In the genomic region with DNA sequence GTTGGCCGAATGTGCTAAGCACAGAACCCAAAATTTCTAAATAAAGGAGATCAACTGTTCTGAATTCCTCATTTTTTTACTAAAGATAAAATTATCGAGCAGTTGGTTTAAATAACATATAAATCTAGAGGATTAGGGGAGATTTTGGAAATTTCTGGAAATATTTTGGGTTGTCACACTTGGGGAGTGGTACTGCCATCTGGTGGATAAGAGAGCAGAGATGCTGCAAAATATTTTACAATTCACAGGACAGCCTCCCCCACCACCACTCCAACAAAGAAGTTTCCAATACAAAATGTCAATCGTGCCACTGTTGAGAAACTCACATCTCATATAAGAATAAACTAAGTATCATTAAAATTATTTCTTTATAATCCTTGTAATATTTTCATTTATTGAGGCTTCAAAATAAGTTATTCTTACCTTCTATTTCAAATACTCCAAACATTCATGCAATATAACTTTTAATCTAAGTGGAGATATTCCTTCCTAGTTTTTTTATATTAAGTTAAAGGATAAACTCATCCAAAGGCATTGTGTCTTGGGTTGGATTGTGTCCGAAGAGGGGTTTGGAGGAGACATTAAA, we compare ENCODE assay signal across 8 cellular contexts. TPM values are rescaled to one million over a fixed set of nuclear protein-coding genes. Genes with fewer than 3 reads are reported as not detected.
DNase-seq lines count a peak whose midpoint lies in the region; ATAC-seq and TF ChIP-seq lines count a peak whose summit lies in the region.

No MANE protein-coding gene starts in this region.

- H3K36me3 ChIP-seq in RWPE2 (ENCODE audit: low read depth) (no peaks in the 10 kb centered on the region), gastroesophageal sphincter (peaks cover 0 to 23% of the 10 kb centered on the region in 2 donors)

- H3K27ac Mint-ChIP-seq in CD4-positive, alpha-beta T cell, result no peak overlapping the region
- no peak overlapping the region for H3K27ac Mint-ChIP-seq in T-helper 2 cell treated with Interferon-gamma antibody and Interleukin-4, amounts not matched to agents 5 μg/mL and 100 μg/mL, for 36 hours

- no peaks in the 10 kb centered on the region for H3K4me1 Mint-ChIP-seq in CD4-positive, alpha-beta T cell (ENCODE audit: low read depth)
- H3K4me1 Mint-ChIP-seq in T-helper 2 cell treated with Interferon-gamma antibody and Interleukin-4, amounts not matched to agents 5 μg/mL and 100 μg/mL, for 36 hours (ENCODE audit: low read depth), result no peaks in the 10 kb centered on the region

- intact Hi-C loops in CD4-positive, alpha-beta T cell (cut with DNase I, micrococcal nuclease), result no loop called here

- WGBS in gastroesophageal sphincter (ENCODE audit: low coverage in 1 of 2), 2 donors, result 47 to 63% methylated on average over 3 to 4 of the region's 4 CpGs

- H3K9me3 ChIP-seq in RWPE2 (ENCODE audit: severe bottlenecking) (no peaks in the 10 kb centered on the region), gastroesophageal sphincter (no peaks in the 10 kb centered on the region)
- H3K9me3 ChIP-seq in CD4-positive, alpha-beta T cell (ENCODE audit: control insufficient read depth, low read length), result no peaks in the 10 kb centered on the region

- ATAC-seq in RWPE2 (ENCODE audit: low read depth), result no peak
- ATAC-seq in gastroesophageal sphincter, result no peak
- ATAC-seq in CD4-positive, alpha-beta T cell (ENCODE audit: poor library complexity), result no peak
- no peak for ATAC-seq in GM21526 (IDR thresholded peaks at IDR 0.05; ENCODE audit: low FRiP score, unreplicated experiment)

- POLR2A ChIA-PET in CD4-positive, alpha-beta T cell (lab: Charles Lee), result no interaction called here

- H3K4me1 ChIP-seq in RWPE2 (ENCODE audit: insufficient read depth, poor library complexity, severe bottlenecking), result no peaks in the 10 kb centered on the region
- peaks cover 0 to 6% (median 0%) of the 10 kb centered on the region in 3 donors for H3K4me1 ChIP-seq in gastroesophageal sphincter

- H3K36me3 Mint-ChIP-seq in CD4-positive, alpha-beta T cell (ENCODE audit: low read depth), result no peaks in the 10 kb centered on the region
- no peaks in the 10 kb centered on the region for H3K36me3 Mint-ChIP-seq in T-helper 2 cell treated with Interferon-gamma antibody and Interleukin-4, amounts not matched to agents 5 μg/mL and 100 μg/mL, for 36 hours (ENCODE audit: low read depth)

- H3K9me3 Mint-ChIP-seq in CD4-positive, alpha-beta T cell, result no peaks in the 10 kb centered on the region
- no peaks in the 10 kb centered on the region for H3K9me3 Mint-ChIP-seq in T-helper 2 cell treated with Interferon-gamma antibody and Interleukin-4, amounts not matched to agents 5 μg/mL and 100 μg/mL, for 36 hours

- no peak for TF ChIP-seq EP300 in gastroesophageal sphincter (IDR thresholded peaks at IDR 0.05)

- H3K27ac ChIP-seq in RWPE2 (ENCODE audit: poor library complexity, severe bottlenecking) (no peak overlapping the region), gastroesophageal sphincter (no peak overlapping the region)
- H3K27ac ChIP-seq in CD4-positive, alpha-beta T cell (ENCODE audit: low read depth, low read length), result no peak overlapping the region

- no peak for TF ChIP-seq POLR2A in gastroesophageal sphincter (IDR thresholded peaks at IDR 0.05)

- no peak overlapping the region for H3K4me3 Mint-ChIP-seq in CD4-positive, alpha-beta T cell
- no peak overlapping the region for H3K4me3 Mint-ChIP-seq in T-helper 2 cell treated with Interferon-gamma antibody and Interleukin-4, amounts not matched to agents 5 μg/mL and 100 μg/mL, for 36 hours

- CTCF ChIA-PET in CD4-positive, alpha-beta T cell (lab: Charles Lee), result no interaction called here

- DNase-seq in NCI-H2196 (lab: John Stamatoyannopoulos, UW; ENCODE audit: unreplicated experiment), result peak; percentile 26
- DNase-seq in NCI-H2196 treated with DMSO at 0.1 percent for 48 hours (lab: John Stamatoyannopoulos, UW; ENCODE audit: unreplicated experiment), result no peak
- DNase-seq in RWPE2 (ENCODE audit: low spot score), result no peak
- DNase-seq in retinal pigment epithelial cell (ENCODE audit: low read depth), result no peak
- no peak for DNase-seq in CD4-positive, alpha-beta T cell
- DNase-seq in T-helper 2 cell treated with Interferon-gamma antibody and Interleukin-4, amounts not matched to agents 5 μg/mL and 100 μg/mL, for 36 hours (ENCODE audit: low spot score), result no peak

- peaks cover 9% of the 10 kb centered on the region for H3K27me3 Mint-ChIP-seq in CD4-positive, alpha-beta T cell
- H3K27me3 Mint-ChIP-seq in T-helper 2 cell treated with Interferon-gamma antibody and Interleukin-4, amounts not matched to agents 5 μg/mL and 100 μg/mL, for 36 hours (ENCODE audit: low read depth), result no peaks in the 10 kb centered on the region

- TF ChIP-seq CTCF in RWPE2 (IDR thresholded peaks at IDR 0.05; ENCODE audit: poor library complexity, severe bottlenecking) (peak; percentile 77), gastroesophageal sphincter (IDR thresholded peaks at IDR 0.05) (peak in 3 of 4 experiments; percentile 50 to 58 (median 55)), retinal pigment epithelial cell (conservative IDR thresholded peaks at IDR 0.05; ENCODE audit: low read depth, low read length) (peak; percentile 75)
- no peak for TF ChIP-seq CTCF in CD4-positive, alpha-beta T cell (IDR thresholded peaks at IDR 0.05)

- no peaks in the 10 kb centered on the region for H3K27me3 ChIP-seq in RWPE2 (ENCODE audit: insufficient read depth, poor library complexity, severe bottlenecking)
- peaks cover 5% of the 10 kb centered on the region for H3K27me3 ChIP-seq in gastroesophageal sphincter
- no peaks in the 10 kb centered on the region for H3K27me3 ChIP-seq in CD4-positive, alpha-beta T cell (ENCODE audit: control insufficient read depth, insufficient read depth, low read length)

- H3K4me3 ChIP-seq in RWPE2 (ENCODE audit: severe bottlenecking) (no peak overlapping the region), gastroesophageal sphincter (no peak overlapping the region), retinal pigment epithelial cell (ENCODE audit: low read length) (no peak overlapping the region)

RNA-seq across cellular contexts. Expression of a gene that starts 17.0 kb away (rescaled TPM):
- total RNA-seq in gastroesophageal sphincter, result 100 to 1,000 TPM in 1 of 4 donors, 10 to 100 TPM in 3; 54.4 to 113 (median 71.3) TPM
- not detected for total RNA-seq in CD4-positive, alpha-beta T cell

Comparison
In these comparisons a context has a peak if more than half of its experiments do, and no peak if none do; other contexts are left out.
1. RNA of a gene that starts 17.0 kb away (total RNA-seq): 54.4 to 113 TPM in gastroesophageal sphincter; not detected in CD4-positive, alpha-beta T cell; every median in the first group is over 10 times any median in the second.